1 cellular context compared by ENCODE assay signal in genomic region chr16:88839745-88840588, GRCh38.
TF ChIP-seq lines count a peak whose summit lies in the region.

No MANE protein-coding gene starts in this region.

TF ChIP-seq in K562, 482 proteins besides CTCF, POLR2A, EP300 and RAD21:
- peak; percentile 43; the same call in 1 of the 2 replicates for TF ChIP-seq ZNF263 (CRISPR knock-in tag; IDR thresholded peaks at IDR 0.05; ENCODE audit: borderline replicate concordance)
- peak; percentile 90 for TF ChIP-seq ZFP36 (IDR thresholded peaks at IDR 0.05; ENCODE audit: low read depth, low read length, partially characterized antibody)
- TF ChIP-seq ZBTB9 (CRISPR knock-in tag; IDR thresholded peaks at IDR 0.05) = no peak
- no peak for TF ChIP-seq NONO (IDR thresholded peaks at IDR 0.05; ENCODE audit: low read depth in 2 of 2, low read length in 1 of 2)
- peak; percentile 56; the same call in 1 of the 2 replicates for TF ChIP-seq ZNF436 (CRISPR knock-in tag; IDR thresholded peaks at IDR 0.05)
